In genomic region chr18:34978533-34978893, GRCh38 we compare ENCODE assay signal across 8 cellular contexts.
DNase-seq lines count a peak whose midpoint lies in the region; ATAC-seq, FAIRE-seq and TF ChIP-seq lines count a peak whose summit lies in the region.

No MANE protein-coding gene starts in this region.

- no peaks in the 10 kb centered on the region for H3K9me3 ChIP-seq in kidney (ENCODE audit: control insufficient read depth in 1 of 2, low read length in 2 of 2)

- H3K4me3 ChIP-seq in kidney (ENCODE audit: low read length in 2 of 2): peak overlapping the region; percentile 78

- H3K27me3 Mint-ChIP-seq in activated CD4-positive, alpha-beta T cell treated with anti-CD3 and anti-CD28 coated beads for 36 hours: peaks cover 24% of the 10 kb centered on the region
- H3K27me3 Mint-ChIP-seq in activated naive CD8-positive, alpha-beta T cell treated with anti-CD3 and anti-CD28 coated beads for 36 hours: no peaks in the 10 kb centered on the region

- no peaks in the 10 kb centered on the region for H3K9me3 Mint-ChIP-seq in activated CD4-positive, alpha-beta T cell treated with anti-CD3 and anti-CD28 coated beads for 36 hours (ENCODE audit: low read depth)
- no peaks in the 10 kb centered on the region for H3K9me3 Mint-ChIP-seq in activated naive CD8-positive, alpha-beta T cell treated with anti-CD3 and anti-CD28 coated beads for 36 hours

- POLR2A ChIA-PET in activated CD4-positive, alpha-beta T cell treated with anti-CD3 and anti-CD28 coated beads for 36 hours (lab: Charles Lee): interaction anchor here (1.4 kb wide), 1 partner anchor 64 kb away, joined by 7 read pairs; no protein-coding TSS in a partner anchor

- peak overlapping the region in 1 of 2 donors; percentile 76 for H3K9ac ChIP-seq in kidney (ENCODE audit: low read length in 2 of 2)

- peak overlapping the region; percentile 76 for H3K27ac Mint-ChIP-seq in activated CD4-positive, alpha-beta T cell treated with anti-CD3 and anti-CD28 coated beads for 36 hours
- peak overlapping the region; percentile 85 for H3K27ac Mint-ChIP-seq in activated naive CD8-positive, alpha-beta T cell treated with anti-CD3 and anti-CD28 coated beads for 36 hours

- H3K4me3 Mint-ChIP-seq in activated CD4-positive, alpha-beta T cell treated with anti-CD3 and anti-CD28 coated beads for 36 hours: peak overlapping the region; percentile 73
- H3K4me3 Mint-ChIP-seq in activated naive CD8-positive, alpha-beta T cell treated with anti-CD3 and anti-CD28 coated beads for 36 hours: peak overlapping the region; percentile 88

- no peaks in the 10 kb centered on the region for H3K36me3 Mint-ChIP-seq in activated CD4-positive, alpha-beta T cell treated with anti-CD3 and anti-CD28 coated beads for 36 hours (ENCODE audit: low read depth)
- H3K36me3 Mint-ChIP-seq in activated naive CD8-positive, alpha-beta T cell treated with anti-CD3 and anti-CD28 coated beads for 36 hours: no peaks in the 10 kb centered on the region

- no peak for FAIRE-seq in kidney (lab: Jason Lieb, UNC)
- FAIRE-seq in GM19239 (lab: Jason Lieb, UNC): no peak

- no peak for TF ChIP-seq CTCF in kidney (IDR thresholded peaks at IDR 0.05; ENCODE audit: borderline replicate concordance, extremely low read depth, insufficient read depth)

- peaks cover 0 to 9% of the 10 kb centered on the region in 2 donors for H3K4me1 ChIP-seq in kidney (ENCODE audit: control insufficient read depth in 1 of 2, insufficient read depth in 1 of 2, low read depth in 1 of 2, low read length in 2 of 2)

- H3K36me3 ChIP-seq in kidney (ENCODE audit: control insufficient read depth in 1 of 2, insufficient read depth in 2 of 2, low read length in 2 of 2): no peaks in the 10 kb centered on the region

- ATAC-seq in activated CD4-positive, alpha-beta T cell treated with anti-CD3 and anti-CD28 coated beads for 36 hours: no peak
- no peak for ATAC-seq in GM19397 (IDR thresholded peaks at IDR 0.05; ENCODE audit: unreplicated experiment)

- CTCF ChIA-PET in activated CD4-positive, alpha-beta T cell treated with anti-CD3 and anti-CD28 coated beads for 36 hours (lab: Charles Lee): interaction anchor here (0.6 to 1.7 kb wide), 5 partner anchors 28 to 181 kb away, joined by 3 to 5 read pairs (median 3); no protein-coding TSS in a partner anchor

- intact Hi-C loops in activated CD4-positive, alpha-beta T cell treated with anti-CD3 and anti-CD28 coated beads for 36 hours (cut with DNase I, micrococcal nuclease): loop anchor here (2.0 to 10.0 kb wide), 6 partner anchors 64 to 636 kb away; partner anchors contain the start of genes GALNT1 (in 1 of the 2), INO80C (in 1 of the 2) and ZNF24 (in 1 of the 2)
- intact Hi-C loops in kidney (cut with DNase I): no loop called here

- H3K4me1 Mint-ChIP-seq in activated CD4-positive, alpha-beta T cell treated with anti-CD3 and anti-CD28 coated beads for 36 hours: peaks cover 23% of the 10 kb centered on the region
- peaks cover 33% of the 10 kb centered on the region for H3K4me1 Mint-ChIP-seq in activated naive CD8-positive, alpha-beta T cell treated with anti-CD3 and anti-CD28 coated beads for 36 hours

- no peak for DNase-seq in activated CD4-positive, alpha-beta T cell treated with anti-CD3 and anti-CD28 coated beads for 36 hours
- no peak for DNase-seq in activated CD4-positive, alpha-beta T cell treated with anti-CD3 and anti-CD28 coated beads for 48 hours
- DNase-seq in activated naive CD8-positive, alpha-beta T cell treated with anti-CD3 and anti-CD28 coated beads for 36 hours: no peak
- DNase-seq in kidney (no peak), SK-N-DZ (ENCODE audit: low spot score) (no peak), GM19239 (ENCODE audit: insufficient read length, low spot score) (no peak)

- H3K27ac ChIP-seq in kidney (ENCODE audit: low read depth in 2 of 2, low read length in 2 of 2) (peak overlapping the region; percentile 2 to 23), temporal lobe (ENCODE audit: low read depth, low read length) (peak overlapping the region; percentile 90)
